Comparison of ENCODE assay signal across 28 cellular contexts in the genomic region with DNA sequence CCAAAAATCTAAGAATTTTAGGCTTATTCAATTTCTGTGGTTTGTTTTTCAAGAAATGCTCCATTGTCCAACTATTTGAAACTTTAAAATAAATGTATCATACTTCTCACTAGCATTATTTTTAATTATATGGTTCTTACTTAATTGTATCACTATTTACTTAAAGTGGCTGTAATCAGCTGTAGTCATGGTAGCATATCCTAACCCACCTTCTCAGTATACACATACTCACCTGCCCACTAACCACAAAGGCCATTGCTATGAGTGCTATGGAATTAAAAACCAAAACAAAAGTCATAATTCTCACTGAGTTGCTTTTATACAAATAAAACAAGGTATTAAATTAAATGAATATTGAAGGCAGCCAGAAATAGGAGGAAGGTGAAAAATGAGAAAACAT. TPM values are rescaled to one million over a fixed set of nuclear protein-coding genes. Genes with fewer than 3 reads are reported as not detected.
DNase-seq lines count a peak whose midpoint lies in the region; ATAC-seq and TF ChIP-seq lines count a peak whose summit lies in the region.
"Had no signal": no experiment of that assay in that cellular context is flagged by ENCODE, and none has a peak within 500 bp of the region (broad histone marks: within the 10 kb centered on the region; RNA-seq: fewer than 3 reads in every experiment).

No MANE protein-coding gene starts in this region.

- BruUV-seq in mammary epithelial cell (replicated peaks; lab: Mats Ljungman, UMichigan) = no TSS peak

- H3K4me1 ChIP-seq in mammary epithelial cell (ENCODE audit: insufficient read depth, low read length) (peaks cover 3% of the 10 kb centered on the region), breast epithelium (no peaks in the 10 kb centered on the region)
- H3K4me1 ChIP-seq: colonic mucosa had no signal

- no peak overlapping the region for H3K9ac ChIP-seq in mammary epithelial cell (ENCODE audit: insufficient read depth, low read length)

- H3K27ac Mint-ChIP-seq in stimulated activated naive CD8-positive, alpha-beta T cell treated with anti-CD3 and anti-CD28 coated beads, Interleukin-15, amount 100 ng/mL, for 72 hours = no peak overlapping the region
- H3K27ac Mint-ChIP-seq: nephron had no signal

- H3K27me3 ChIP-seq in mammary epithelial cell (ENCODE audit: insufficient read depth, low read length) (no peaks in the 10 kb centered on the region), breast epithelium (no peaks in the 10 kb centered on the region)
- H3K27me3 ChIP-seq: brain microvascular endothelial cell, colonic mucosa, stomach, thyroid gland, vagina had no signal

- H3K27ac ChIP-seq in mammary epithelial cell (ENCODE audit: insufficient read depth, low read depth, low read length) (no peak overlapping the region), breast epithelium (no peak overlapping the region)
- H3K27ac ChIP-seq: brain microvascular endothelial cell, C4-2B, colonic mucosa, epithelial cell of prostate, RWPE1, stomach, thyroid gland, vagina had no signal

- H3K9me3 ChIP-seq in mammary epithelial cell (replicated peaks; ENCODE audit: insufficient read depth, low read length) (no peaks in the 10 kb centered on the region), breast epithelium (no peaks in the 10 kb centered on the region)
- H3K9me3 ChIP-seq: colonic mucosa, mucosa of descending colon, stomach, thyroid gland, vagina had no signal

- dilution Hi-C loops in mammary epithelial cell (cut with HindIII; ENCODE audit: low sequenced_read_pairs) = no loop called here

- no peaks in the 10 kb centered on the region for H3K27me3 Mint-ChIP-seq in stimulated activated naive CD8-positive, alpha-beta T cell treated with anti-CD3 and anti-CD28 coated beads, Interleukin-15, amount 100 ng/mL, for 72 hours

- H4K20me1 ChIP-seq in mammary epithelial cell (ENCODE audit: insufficient read depth, low read length) = no peaks in the 10 kb centered on the region

- no peak for TF ChIP-seq POLR2A in breast epithelium (IDR thresholded peaks at IDR 0.05)

- no peak overlapping the region for H3K4me3 ChIP-seq in mammary epithelial cell (replicated peaks in 1 of 3; ENCODE audit: insufficient read depth in 1 of 3, low read depth in 2 of 3, low read length in 3 of 3)
- H3K4me3 ChIP-seq in breast epithelium = no peak overlapping the region
- H3K4me3 ChIP-seq: colonic mucosa, mucosa of descending colon, stomach, thyroid gland, vagina had no signal

- H3K79me2 ChIP-seq in mammary epithelial cell (ENCODE audit: insufficient read depth, low read length) = peaks cover 66% of the 10 kb centered on the region

- H3K4me3 Mint-ChIP-seq in stimulated activated naive CD8-positive, alpha-beta T cell treated with anti-CD3 and anti-CD28 coated beads, Interleukin-15, amount 100 ng/mL, for 72 hours = no peak overlapping the region

- DNase-seq in mammary epithelial cell (peak; percentile 44), breast epithelium (ENCODE audit: low spot score in 2 of 2) (no peak), NCI-H146 (lab: John Stamatoyannopoulos, UW) (peak; percentile 74), RKO (ENCODE audit: low spot score) (peak; percentile 28), retina (no peak), iPS-NIHi11 (ENCODE audit: low spot score) (no peak)
- DNase-seq in stimulated activated naive CD8-positive, alpha-beta T cell treated with anti-CD3 and anti-CD28 coated beads, Interleukin-15, amount 100 ng/mL, for 72 hours = peak in 1 of 2 donors; percentile 15
- DNase-seq: activated CD4-positive, CD25-positive, alpha-beta regulatory T cell treated with anti-CD3 and anti-CD28 coated beads, Interleukin-2, amount 50 U/mL, for 72 hours; activated T-cell treated with anti-CD3 and anti-CD28 coated beads, Interleukin-2, amount 50 U/mL, for 1 hour; brain microvascular endothelial cell; Calu3; colonic mucosa; DND-41; effector CD8-positive, alpha-beta T cell; kidney; mucosa of descending colon; NCI-H1092 treated with DMSO at 0.1 percent for 48 hours; NCI-H2171; NCI-H524 treated with DMSO at 0.1 percent for 48 hours; stomach; T-helper 1 cell; thyroid gland had no signal

- intact Hi-C loops in mammary epithelial cell (cut with micrococcal nuclease) = no loop called here
- intact Hi-C loops in breast epithelium (cut with DNase I; ENCODE audit: low total_unique reads) = no loop called here

- no peaks in the 10 kb centered on the region for H3K9me3 Mint-ChIP-seq in stimulated activated naive CD8-positive, alpha-beta T cell treated with anti-CD3 and anti-CD28 coated beads, Interleukin-15, amount 100 ng/mL, for 72 hours

- TF ChIP-seq CTCF in mammary epithelial cell (conservative IDR thresholded peaks at IDR 0.05 in 1 of 2, IDR thresholded peaks at IDR 0.05 in 1 of 2; ENCODE audit: extremely low read depth in 1 of 2, insufficient read depth in 1 of 2, low read depth in 1 of 2, low read length in 2 of 2) (no peak), breast epithelium (IDR thresholded peaks at IDR 0.05) (no peak)

- in situ Hi-C loops in mammary epithelial cell (cut with MboI; ENCODE audit: low sequenced_read_pairs in 2 of 2) = no loop called here

- peak; percentile 72 for ATAC-seq in stimulated activated naive CD8-positive, alpha-beta T cell treated with anti-CD3 and anti-CD28 coated beads, Interleukin-15, amount 100 ng/mL, for 72 hours
- no peak for ATAC-seq in GM18511 (IDR thresholded peaks at IDR 0.05; ENCODE audit: unreplicated experiment)
- ATAC-seq: mucosa of descending colon had no signal

- CTCF ChIA-PET in mammary epithelial cell (lab: Charles Lee; ENCODE audit: low non-redundant PET) = no interaction called here

- no peaks in the 10 kb centered on the region for H3K36me3 ChIP-seq in mammary epithelial cell (ENCODE audit: insufficient read depth, low read length)
- H3K36me3 ChIP-seq in breast epithelium = no peaks in the 10 kb centered on the region
- H3K36me3 ChIP-seq: brain microvascular endothelial cell, colonic mucosa, stomach, thyroid gland, vagina had no signal

- H3K4me2 ChIP-seq in mammary epithelial cell (ENCODE audit: insufficient read depth, low read depth, low read length) = no peak overlapping the region

- peaks cover 55% of the 10 kb centered on the region for H3K4me1 Mint-ChIP-seq in stimulated activated naive CD8-positive, alpha-beta T cell treated with anti-CD3 and anti-CD28 coated beads, Interleukin-15, amount 100 ng/mL, for 72 hours

- no peak overlapping the region for H2AFZ ChIP-seq in mammary epithelial cell (ENCODE audit: low read depth, low read length)

RNA-seq across cellular contexts. Expression of a gene that starts 5.0 kb away (rescaled TPM):
- total RNA-seq in mammary epithelial cell (10 to 100 TPM; 15.3 to 20.7 TPM), breast epithelium (10 to 100 TPM; 29.2 to 49.0 (median 35.2) TPM)
- polyA plus RNA-seq in mammary epithelial cell = 9.7 TPM
- polyA minus RNA-seq in mammary epithelial cell = 2.7 TPM

RNA-seq across cellular contexts. Expression of a gene that starts 5.2 kb away (rescaled TPM):
- 10 to 100 TPM; 12.2 to 15.3 TPM for total RNA-seq in mammary epithelial cell
- 3.5 TPM for polyA plus RNA-seq in mammary epithelial cell
- polyA minus RNA-seq in mammary epithelial cell = 8.1 TPM
- 10 to 100 TPM; 12.2 to 30.9 (median 19.7) TPM for total RNA-seq in breast epithelium

Comparison
In these comparisons a context has a peak if more than half of its experiments do, and no peak if none do; other contexts are left out.
1. DNase-seq: peak in mammary epithelial cell (single experiment), NCI-H146 (single experiment) and RKO (single experiment); none in breast epithelium (0 of 2), retina (single experiment) and iPS-NIHi11 (single experiment).